ENCODE assay signal across 8 cellular contexts in genomic region chr9:93577045-93577939, GRCh38. TPM values are rescaled to one million over a fixed set of nuclear protein-coding genes. Genes with fewer than 3 reads are reported as not detected.
DNase-seq lines count a peak whose midpoint lies in the region; ATAC-seq, FAIRE-seq and TF ChIP-seq lines count a peak whose summit lies in the region.

No MANE protein-coding gene starts in this region.

- H3K9me3 Mint-ChIP-seq in HFFc6 (no peaks in the 10 kb centered on the region), T-cell (no peaks in the 10 kb centered on the region)

- H3K4me3 ChIP-seq in H1 (ENCODE audit: extremely low read depth in 1 of 4, insufficient read depth in 2 of 4, low read depth in 3 of 4, low read length in 4 of 4) (peak overlapping the region; percentile 52 to 91 (median 62)), mononuclear cell (ENCODE audit: low read length) (peak overlapping the region; percentile 54), uterus (peak overlapping the region; percentile 37 to 89)

- H3K79me1 ChIP-seq in H1 (ENCODE audit: low read depth, low read length) = peaks cover 11% of the 10 kb centered on the region

- H3K36me3 Mint-ChIP-seq in HFFc6 (ENCODE audit: low read depth) (no peaks in the 10 kb centered on the region; the same call in 1 of the 2 replicates), T-cell (no peaks in the 10 kb centered on the region)

- in situ Hi-C loops in G401 (cut with HindIII; ENCODE audit: low sequenced_read_pairs) = no loop called here

- peaks cover 7 to 8% of the 10 kb centered on the region in 2 experiments for H4K20me1 ChIP-seq in H1 (replicated peaks in 1 of 2; ENCODE audit: control insufficient read depth in 1 of 2, insufficient read depth in 2 of 2, low read length in 2 of 2)

- 5% methylated on average over 43 of the region's 76 CpGs; no CpG with 5 or more reads in 1 of the 2 experiments for WGBS in H1 (ENCODE audit: extremely low coverage in 1 of 2, insufficient coverage in 1 of 2, insufficient read length in 1 of 2, insufficient replicate concordance in 2 of 2, low coverage in 1 of 2, low lambda C conversion rate in 2 of 2, missing lambda C conversion rate in 1 of 2), 2 experiments

- peak in 3 of 4 experiments; percentile 20 to 32 (median 22) for ATAC-seq in T-cell (replicated peaks in 1 of 4)

- H3K4me1 ChIP-seq in H1 (replicated peaks in 1 of 4; ENCODE audit: control insufficient read depth in 3 of 4, insufficient read depth in 4 of 4, low read length in 3 of 4) (peaks cover 3 to 20% (median 12%) of the 10 kb centered on the region in 4 experiments), mononuclear cell (ENCODE audit: insufficient read depth, low read length) (peaks cover 31% of the 10 kb centered on the region), uterus (peaks cover 0 to 11% of the 10 kb centered on the region in 2 donors)

- no peak overlapping the region for H4K91ac ChIP-seq in H1 (replicated peaks; ENCODE audit: insufficient read length, low read length)

- H3K4me3 Mint-ChIP-seq in HFFc6 (peak overlapping the region; percentile 92), T-cell (peak overlapping the region; percentile 79 to 83 (median 81))

- H2BK120ac ChIP-seq in H1 (replicated peaks; ENCODE audit: low read depth, low read length) = no peak overlapping the region

- H3K79me2 ChIP-seq in H1 (ENCODE audit: control insufficient read depth in 1 of 2, insufficient read depth in 2 of 2, low read length in 2 of 2) = peaks cover 0 to 24% of the 10 kb centered on the region in 2 experiments; a peak in 2 of 4 replicates

- intact Hi-C loops in uterus (cut with DNase I; ENCODE audit: low total_unique reads) = no loop called here

- POLR2A ChIA-PET in T-cell (lab: Charles Lee) = no interaction called here
- POLR2A ChIA-PET in H1 (lab: Charles Lee; ENCODE audit: partially characterized antibody) = interaction anchor here (1.0 kb wide), 1 partner anchor 11 kb away, joined by 3 read pairs; no protein-coding TSS in a partner anchor

- peak overlapping the region; percentile 90 to 94 for H3K4me2 ChIP-seq in H1 (ENCODE audit: insufficient read depth in 1 of 2, low read depth in 2 of 2, low read length in 2 of 2)

- H3K9ac ChIP-seq in H1 (replicated peaks in 1 of 4; ENCODE audit: extremely low read depth in 1 of 4, low read depth in 3 of 4, low read length in 3 of 4) = peak overlapping the region in 2 of 4 experiments; percentile 42 to 84; a peak in 4 of 7 replicates

- no peak overlapping the region for H2BK20ac ChIP-seq in H1 (ENCODE audit: low read length)

- H3K18ac ChIP-seq in H1 (ENCODE audit: extremely low read depth, low read length) = no peak overlapping the region

- CTCF ChIA-PET in T-cell (lab: Charles Lee) (interaction anchor here in 1 of 2 donors (1.2 kb wide), 1 partner anchor 11 kb away, joined by 5 read pairs; no protein-coding TSS in a partner anchor), H1 (lab: Charles Lee; ENCODE audit: partially characterized antibody) (interaction anchor here (0.9 kb wide), 1 partner anchor 243 kb away, joined by 3 read pairs; no protein-coding TSS in a partner anchor)

- TF ChIP-seq CTCF in HFFc6 (IDR thresholded peaks at IDR 0.05) (no peak), H1 (IDR thresholded peaks at IDR 0.05; ENCODE audit: control extremely low read depth in 1 of 3, insufficient read depth in 1 of 3, low read depth in 1 of 3, low read length in 3 of 3) (no peak), uterus (IDR thresholded peaks at IDR 0.05) (no peak)

- no peak overlapping the region for H3K14ac ChIP-seq in H1 (ENCODE audit: insufficient read length)

- H3K4me1 Mint-ChIP-seq in HFFc6 (ENCODE audit: low read depth) (peaks cover 45% of the 10 kb centered on the region), T-cell (peaks cover 57 to 63% (median 63%) of the 10 kb centered on the region in 3 donors)

- H3K27me3 ChIP-seq in H1 (replicated peaks in 1 of 4; ENCODE audit: control insufficient read depth in 3 of 4, extremely low read depth in 1 of 4, insufficient read depth in 3 of 4, low read length in 3 of 4) (peaks cover 0 to 16% (median 8%) of the 10 kb centered on the region in 4 experiments; a peak in 5 of 7 replicates), mononuclear cell (ENCODE audit: insufficient read depth, low read length) (no peaks in the 10 kb centered on the region), uterus (no peaks in the 10 kb centered on the region)

- H3K27ac ChIP-seq in H1 (ENCODE audit: low read depth, low read length) (no peak overlapping the region), uterus (peak overlapping the region; percentile 88 to 94)

- H3K36me3 ChIP-seq in H1 (ENCODE audit: control insufficient read depth in 2 of 4, insufficient read depth in 4 of 4, low read length in 3 of 4) (no peaks in the 10 kb centered on the region), uterus (no peaks in the 10 kb centered on the region)

- DNase-seq in G401 (ENCODE audit: low spot score) = peak; percentile 39
- DNase-seq in HFFc6 = no peak
- DNase-seq in T-cell = peak in 7 of 34 experiments; percentile 13 to 38 (median 23)
- no peak for DNase-seq in H1 (ENCODE audit: low read depth in 1 of 2, low spot score in 2 of 2)
- DNase-seq in uterus = peak in 1 of 2 donors; percentile 47
- DNase-seq in activated gamma-delta T cell (lab: John Stamatoyannopoulos, UW) = no peak
- no peak for DNase-seq in NAMALWA (ENCODE audit: low spot score)

- H2AK5ac ChIP-seq in H1 (ENCODE audit: low read depth, low read length) = no peak overlapping the region

- no peak overlapping the region for H3K4ac ChIP-seq in H1 (replicated peaks; ENCODE audit: insufficient read length, low read depth, low read length)

- peak overlapping the region; percentile 76 for H3K27ac Mint-ChIP-seq in HFFc6
- peak overlapping the region; percentile 79 to 90 for H3K27ac Mint-ChIP-seq in T-cell

- TF ChIP-seq POLR2A in H1 (IDR thresholded peaks at IDR 0.05; ENCODE audit: control extremely low read depth in 1 of 2, low read depth in 2 of 2, low read length in 2 of 2) = no peak
- TF ChIP-seq POLR2A in uterus (IDR thresholded peaks at IDR 0.05) = no peak

- no peak overlapping the region for H3K23ac ChIP-seq in H1 (ENCODE audit: insufficient read length)

- H2BK12ac ChIP-seq in H1 (ENCODE audit: low read depth, low read length) = no peak overlapping the region

- H3K9me3 ChIP-seq in H1 (ENCODE audit: insufficient read depth in 2 of 2, low read depth in 1 of 2, low read length in 1 of 2) (no peaks in the 10 kb centered on the region), mononuclear cell (ENCODE audit: low read depth, low read length) (no peaks in the 10 kb centered on the region), uterus (no peaks in the 10 kb centered on the region)

- H3K27me3 Mint-ChIP-seq in HFFc6 (ENCODE audit: insufficient read depth) (peaks cover 2% of the 10 kb centered on the region; the same call in 1 of the 2 replicates), T-cell (no peaks in the 10 kb centered on the region)

- no peak overlapping the region for H2BK5ac ChIP-seq in H1 (ENCODE audit: low read depth, low read length)

- H3K23me2 ChIP-seq in H1 (ENCODE audit: low read depth, low read length) = peaks cover 9% of the 10 kb centered on the region; the same call in 1 of the 2 replicates

- FAIRE-seq in H1 (lab: Jason Lieb, UNC) = no peak

- H4K8ac ChIP-seq in H1 (ENCODE audit: extremely low read depth, insufficient read depth, low read length) = peak overlapping the region; percentile 51; the same call in 1 of the 2 replicates

- TF ChIP-seq RAD21 in H1 (IDR thresholded peaks at IDR 0.05 in 1 of 2, conservative IDR thresholded peaks at IDR 0.05 in 1 of 2; ENCODE audit: low read depth in 2 of 2, low read length in 2 of 2) = no peak

- TF ChIP-seq EP300 in H1 (IDR thresholded peaks at IDR 0.05; ENCODE audit: borderline replicate concordance in 1 of 2, low read depth in 2 of 2, low read length in 2 of 2) = no peak

- H3K56ac ChIP-seq in H1 (replicated peaks; ENCODE audit: insufficient read length, low read depth, low read length) = no peak overlapping the region

- H2AFZ ChIP-seq in H1 (ENCODE audit: low read length) = no peak overlapping the region

- H4K5ac ChIP-seq in H1 (ENCODE audit: insufficient read length, low read depth, low read length) = no peak overlapping the region

- H2BK15ac ChIP-seq in H1 (ENCODE audit: low read length) = no peak overlapping the region

TF ChIP-seq in H1, 55 proteins besides CTCF, POLR2A, EP300 and RAD21:
- TF ChIP-seq PHF8 (conservative IDR thresholded peaks at IDR 0.05; ENCODE audit: low read depth, low read length) (no peak), SIN3A (conservative IDR thresholded peaks at IDR 0.05 in 1 of 2, IDR thresholded peaks at IDR 0.05 in 1 of 2; ENCODE audit: low read depth in 1 of 2, low read length in 2 of 2) (0 out of 4 replicates have a peak, but pooled peaks of 1 of the 2 experiments have one; percentile 11), CEBPB (IDR thresholded peaks at IDR 0.05; ENCODE audit: low read depth, low read length) (no peak), SIRT6 (IDR thresholded peaks at IDR 0.05; ENCODE audit: low read length) (no peak), ZNF274 (IDR thresholded peaks at IDR 0.05; ENCODE audit: borderline replicate concordance, extremely low read depth, low read length) (no peak), KDM4A (IDR thresholded peaks at IDR 0.05; ENCODE audit: low read depth, low read length, severe bottlenecking) (peak; percentile 46), CTBP2 (IDR thresholded peaks at IDR 0.05; ENCODE audit: borderline replicate concordance, insufficient read depth, insufficient read length, low read length) (no peak), MAX (IDR thresholded peaks at IDR 0.05) (no peak), ASH2L (IDR thresholded peaks at IDR 0.05; ENCODE audit: low read length) (peak; percentile 28), GABPA (IDR thresholded peaks at IDR 0.05; ENCODE audit: borderline replicate concordance, insufficient read depth, low read length) (no peak)

RNA-seq across cellular contexts. Expression of gene PHF2, which starts 0.9 kb away (rescaled TPM):
- 6.3 and 8.1 TPM in 2 replicates for total RNA-seq in G401 (2014; rRNA removed; shearing (Covaris generic))
- 10 to 100 TPM; 15.4 to 17.5 (median 16.6) TPM for total RNA-seq in HFFc6 (2021; fragmentation: NEBNext Ultra II Directional; extraction: Animal tissue kit (Norgen Biotek cat#: 25700))
- total RNA-seq in T-cell (10 to 100 TPM; 24.6 to 38.5 (median 34.6) TPM), mononuclear cell (18.9 TPM), uterus (10 to 100 TPM in 3 of 4 donors, 1 to 10 TPM in 1; 7.7 to 54.5 (median 25.0) TPM)
- 9.4 and 9.5 TPM in 2 replicates for total RNA-seq in H1 (2021; fragmentation: NEBNext Ultra II Directional; extraction: Animal tissue kit (Norgen Biotek cat#: 25700))
- polyA plus RNA-seq in H1 (2011; rRNA removed) = 3.4 and 3.7 TPM in 2 replicates
- polyA plus RNA-seq in H1 (2011; cell fraction: cytosol; rRNA removed) = 3.9 TPM
- 8.1 TPM for polyA plus RNA-seq in H1 (2011; cell fraction: nucleus; rRNA removed)
- polyA plus RNA-seq in H1 (2012, experiment 1 of 2) = 6.4 to 7.2 TPM (median 6.8 TPM) in 4 replicates
- polyA plus RNA-seq in H1 (2012, experiment 2 of 2) = 5.4 TPM
- 5.1 TPM for polyA plus RNA-seq in H1 (2013, experiment 1 of 2)
- polyA plus RNA-seq in H1 (2013, experiment 2 of 2) = 5.6 TPM
- polyA minus RNA-seq in H1 (2011; rRNA and poly(A)+ RNA removed) = 3.4 and 3.8 TPM in 2 replicates
- polyA minus RNA-seq in H1 (2011; cell fraction: cytosol; rRNA and poly(A)+ RNA removed) = 3.2 TPM
- 4.7 TPM for polyA minus RNA-seq in H1 (2011; cell fraction: nucleus; rRNA and poly(A)+ RNA removed)
